ENCODE assay signal across 1 cellular context in the genomic region with DNA sequence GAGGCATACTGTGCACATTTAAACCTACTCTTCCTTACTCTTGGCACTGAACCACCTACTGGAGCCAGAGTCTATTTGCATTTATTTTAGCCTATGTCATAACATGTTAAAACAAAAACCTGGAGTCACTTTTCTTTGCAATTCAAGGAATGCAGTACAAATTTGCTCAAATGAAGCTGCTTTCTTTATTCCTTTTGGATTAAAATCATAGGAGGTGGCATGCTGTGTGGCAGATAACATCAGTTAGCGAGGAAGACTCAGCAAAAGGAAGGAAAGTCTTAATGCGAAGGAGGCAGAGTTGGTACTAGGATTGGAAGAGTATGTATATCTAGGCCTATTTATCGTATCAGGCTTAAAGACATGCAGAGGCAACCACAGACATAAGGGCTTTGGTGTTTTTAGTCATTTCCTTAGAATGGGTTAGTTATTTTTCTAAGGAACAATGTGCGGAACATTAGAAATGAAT.
TF ChIP-seq lines count a peak whose summit lies in the region.

No MANE protein-coding gene starts in this region.

TF ChIP-seq in WTC11, 78 proteins besides CTCF, POLR2A, EP300 and RAD21 (continued from another document):
- TF ChIP-seq JAZF1 (CRISPR knock-in tag; IDR thresholded peaks at IDR 0.05) = no peak
- no peak for TF ChIP-seq FOXP1 (CRISPR knock-in tag; IDR thresholded peaks at IDR 0.05; ENCODE audit: borderline replicate concordance)
- TF ChIP-seq, protein P1, sequence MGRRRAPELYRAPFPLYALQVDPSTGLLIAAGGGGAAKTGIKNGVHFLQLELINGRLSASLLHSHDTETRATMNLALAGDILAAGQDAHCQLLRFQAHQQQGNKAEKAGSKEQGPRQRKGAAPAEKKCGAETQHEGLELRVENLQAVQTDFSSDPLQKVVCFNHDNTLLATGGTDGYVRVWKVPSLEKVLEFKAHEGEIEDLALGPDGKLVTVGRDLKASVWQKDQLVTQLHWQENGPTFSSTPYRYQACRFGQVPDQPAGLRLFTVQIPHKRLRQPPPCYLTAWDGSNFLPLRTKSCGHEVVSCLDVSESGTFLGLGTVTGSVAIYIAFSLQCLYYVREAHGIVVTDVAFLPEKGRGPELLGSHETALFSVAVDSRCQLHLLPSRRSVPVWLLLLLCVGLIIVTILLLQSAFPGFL (CRISPR knock-in tag; IDR thresholded peaks at IDR 0.05; ENCODE audit: borderline replicate concordance) = no peak
- no peak for TF ChIP-seq GABPB1 (CRISPR knock-in tag; IDR thresholded peaks at IDR 0.05)
